ENCODE assay signal across 8 cellular contexts in the genomic region with DNA sequence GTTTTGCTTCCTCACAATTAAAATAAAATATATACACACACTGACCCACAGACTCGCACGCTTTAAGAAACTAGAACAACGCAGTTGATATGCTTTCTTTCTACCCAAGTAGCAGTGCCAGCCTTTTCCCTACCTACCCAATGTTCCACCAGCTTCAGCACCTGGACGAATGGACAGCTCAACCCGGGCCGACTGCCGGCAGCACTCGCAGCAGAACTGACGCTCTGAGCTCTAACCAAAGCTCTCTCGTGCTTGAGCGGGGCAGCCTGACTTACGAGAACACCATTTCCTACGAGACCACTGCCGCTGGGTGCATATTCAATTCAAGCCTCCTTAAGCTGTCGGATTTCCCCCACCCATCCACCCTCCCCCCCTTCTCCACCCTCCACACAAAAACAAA.
A peak's percentile ranks its signal among the peaks of the same experiment; 100 is the strongest.
DNase-seq lines count a peak whose midpoint lies in the region; ATAC-seq and TF ChIP-seq lines count a peak whose summit lies in the region.

No MANE protein-coding gene starts in this region.

- H3K36me3 Mint-ChIP-seq in activated CD4-positive, alpha-beta T cell treated with anti-CD3 and anti-CD28 coated beads for 36 hours (ENCODE audit: low read depth) = no peaks in the 10 kb centered on the region
- no peaks in the 10 kb centered on the region for H3K36me3 Mint-ChIP-seq in dendritic cell treated with granulocyte-macrophage colony-stimulating factor and Interleukin-4, amounts not matched to agents 40 ng/mL and 50 ng/mL, for 4 days (ENCODE audit: low read depth)

- H3K4me3 ChIP-seq in AG10803 (ENCODE audit: low read length) (peak overlapping the region; percentile 60), liver (ENCODE audit: low read depth in 1 of 3, low read length in 3 of 3) (peak overlapping the region in 1 of 3 donors; percentile 34)

- peaks cover 76% of the 10 kb centered on the region for H3K27me3 Mint-ChIP-seq in activated CD4-positive, alpha-beta T cell treated with anti-CD3 and anti-CD28 coated beads for 36 hours
- peaks cover 84% of the 10 kb centered on the region for H3K27me3 Mint-ChIP-seq in dendritic cell treated with granulocyte-macrophage colony-stimulating factor and Interleukin-4, amounts not matched to agents 40 ng/mL and 50 ng/mL, for 4 days

- TF ChIP-seq CTCF in AG10803 (conservative IDR thresholded peaks at IDR 0.05; ENCODE audit: low read length) (peak; percentile 21; the same call in 1 of the 2 replicates), liver (IDR thresholded peaks at IDR 0.05; ENCODE audit: low read depth, low read length, missing input control) (peak; percentile 12)

- intact Hi-C loops in activated CD4-positive, alpha-beta T cell treated with anti-CD3 and anti-CD28 coated beads for 36 hours (cut with DNase I, micrococcal nuclease) = loop anchor here in 1 of 2 experiments (10.0 kb wide), 1 partner anchor 803 kb away; no protein-coding TSS in a partner anchor
- intact Hi-C loops in dendritic cell treated with granulocyte-macrophage colony-stimulating factor and Interleukin-4, amounts not matched to agents 40 ng/mL and 50 ng/mL, for 4 days (cut with micrococcal nuclease) = loop anchor here (10.0 kb wide), 1 partner anchor 193 kb away; no protein-coding TSS in a partner anchor

- DNase-seq in AG10803 (ENCODE audit: low read depth) = peak; percentile 87
- peak; percentile 47 for DNase-seq in NCI-H1105 (lab: John Stamatoyannopoulos, UW)
- DNase-seq in activated CD4-positive, alpha-beta T cell treated with anti-CD3 and anti-CD28 coated beads for 36 hours = peak; percentile 87
- peak; percentile 72 for DNase-seq in stimulated activated CD4-positive, alpha-beta T cell treated with anti-CD3 and anti-CD28 coated beads, Interleukin-4, amount 100 ng/mL, for 24 hours
- DNase-seq in NCI-H774 (lab: John Stamatoyannopoulos, UW) = no peak

- POLR2A ChIA-PET in activated CD4-positive, alpha-beta T cell treated with anti-CD3 and anti-CD28 coated beads for 36 hours (lab: Charles Lee) = no interaction called here

- no peak overlapping the region for H3K9ac ChIP-seq in liver (ENCODE audit: low read depth in 1 of 2, low read length in 2 of 2)

- peak; percentile 61 for ATAC-seq in GM21390 (IDR thresholded peaks at IDR 0.05; ENCODE audit: unreplicated experiment)
- peak; percentile 67 for ATAC-seq in activated CD4-positive, alpha-beta T cell treated with anti-CD3 and anti-CD28 coated beads for 36 hours

- peaks cover 0 to 37% (median 11%) of the 10 kb centered on the region in 4 donors for H3K27me3 ChIP-seq in liver (ENCODE audit: control insufficient read depth in 4 of 4, insufficient read depth in 4 of 4, low read length in 3 of 4)

- 1% methylated on average over 15 of the region's 15 CpGs for WGBS in liver

- no peaks in the 10 kb centered on the region for H3K9me3 ChIP-seq in liver (ENCODE audit: control insufficient read depth in 4 of 4, low read length in 3 of 4)

- TF ChIP-seq RAD21 in liver (IDR thresholded peaks at IDR 0.05) = peak; percentile 44 to 71

- H3K9me3 Mint-ChIP-seq in activated CD4-positive, alpha-beta T cell treated with anti-CD3 and anti-CD28 coated beads for 36 hours (ENCODE audit: low read depth) = no peaks in the 10 kb centered on the region
- no peaks in the 10 kb centered on the region for H3K9me3 Mint-ChIP-seq in dendritic cell treated with granulocyte-macrophage colony-stimulating factor and Interleukin-4, amounts not matched to agents 40 ng/mL and 50 ng/mL, for 4 days

- H3K4me3 Mint-ChIP-seq in activated CD4-positive, alpha-beta T cell treated with anti-CD3 and anti-CD28 coated beads for 36 hours = peak overlapping the region; percentile 18
- H3K4me3 Mint-ChIP-seq in dendritic cell treated with granulocyte-macrophage colony-stimulating factor and Interleukin-4, amounts not matched to agents 40 ng/mL and 50 ng/mL, for 4 days = peak overlapping the region; percentile 23

- H3K4me1 Mint-ChIP-seq in activated CD4-positive, alpha-beta T cell treated with anti-CD3 and anti-CD28 coated beads for 36 hours = peaks cover 37% of the 10 kb centered on the region
- H3K4me1 Mint-ChIP-seq in dendritic cell treated with granulocyte-macrophage colony-stimulating factor and Interleukin-4, amounts not matched to agents 40 ng/mL and 50 ng/mL, for 4 days (ENCODE audit: low read depth) = peaks cover 48% of the 10 kb centered on the region

- no peak overlapping the region for H3K27ac Mint-ChIP-seq in activated CD4-positive, alpha-beta T cell treated with anti-CD3 and anti-CD28 coated beads for 36 hours
- H3K27ac Mint-ChIP-seq in dendritic cell treated with granulocyte-macrophage colony-stimulating factor and Interleukin-4, amounts not matched to agents 40 ng/mL and 50 ng/mL, for 4 days = no peak overlapping the region

- H3K36me3 ChIP-seq in liver (ENCODE audit: control insufficient read depth in 4 of 4, insufficient read depth in 3 of 4, low read depth in 1 of 4, low read length in 3 of 4) = no peaks in the 10 kb centered on the region

- H3K27ac ChIP-seq in liver (ENCODE audit: low read depth in 1 of 2, low read length in 2 of 2) = no peak overlapping the region

- CTCF ChIA-PET in activated CD4-positive, alpha-beta T cell treated with anti-CD3 and anti-CD28 coated beads for 36 hours (lab: Charles Lee) = interaction anchor here (1.0 to 1.6 kb wide), 4 partner anchors 43 to 258 kb away, joined by 3 to 7 read pairs (median 4); a partner anchor contains a TSS

- H3K4me1 ChIP-seq in liver (ENCODE audit: control insufficient read depth in 4 of 4, insufficient read depth in 4 of 4, low read length in 3 of 4) = peaks cover 2 to 20% (median 12%) of the 10 kb centered on the region in 4 donors

TF ChIP-seq in liver, 16 proteins besides CTCF, POLR2A, EP300 and RAD21:
- TF ChIP-seq, protein P1, sequence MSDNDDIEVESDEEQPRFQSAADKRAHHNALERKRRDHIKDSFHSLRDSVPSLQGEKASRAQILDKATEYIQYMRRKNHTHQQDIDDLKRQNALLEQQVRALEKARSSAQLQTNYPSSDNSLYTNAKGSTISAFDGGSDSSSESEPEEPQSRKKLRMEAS (IDR thresholded peaks at IDR 0.05) = peak; percentile 43
- TF ChIP-seq FOXA1 (IDR thresholded peaks at IDR 0.05) = no peak
- TF ChIP-seq, protein P2, sequence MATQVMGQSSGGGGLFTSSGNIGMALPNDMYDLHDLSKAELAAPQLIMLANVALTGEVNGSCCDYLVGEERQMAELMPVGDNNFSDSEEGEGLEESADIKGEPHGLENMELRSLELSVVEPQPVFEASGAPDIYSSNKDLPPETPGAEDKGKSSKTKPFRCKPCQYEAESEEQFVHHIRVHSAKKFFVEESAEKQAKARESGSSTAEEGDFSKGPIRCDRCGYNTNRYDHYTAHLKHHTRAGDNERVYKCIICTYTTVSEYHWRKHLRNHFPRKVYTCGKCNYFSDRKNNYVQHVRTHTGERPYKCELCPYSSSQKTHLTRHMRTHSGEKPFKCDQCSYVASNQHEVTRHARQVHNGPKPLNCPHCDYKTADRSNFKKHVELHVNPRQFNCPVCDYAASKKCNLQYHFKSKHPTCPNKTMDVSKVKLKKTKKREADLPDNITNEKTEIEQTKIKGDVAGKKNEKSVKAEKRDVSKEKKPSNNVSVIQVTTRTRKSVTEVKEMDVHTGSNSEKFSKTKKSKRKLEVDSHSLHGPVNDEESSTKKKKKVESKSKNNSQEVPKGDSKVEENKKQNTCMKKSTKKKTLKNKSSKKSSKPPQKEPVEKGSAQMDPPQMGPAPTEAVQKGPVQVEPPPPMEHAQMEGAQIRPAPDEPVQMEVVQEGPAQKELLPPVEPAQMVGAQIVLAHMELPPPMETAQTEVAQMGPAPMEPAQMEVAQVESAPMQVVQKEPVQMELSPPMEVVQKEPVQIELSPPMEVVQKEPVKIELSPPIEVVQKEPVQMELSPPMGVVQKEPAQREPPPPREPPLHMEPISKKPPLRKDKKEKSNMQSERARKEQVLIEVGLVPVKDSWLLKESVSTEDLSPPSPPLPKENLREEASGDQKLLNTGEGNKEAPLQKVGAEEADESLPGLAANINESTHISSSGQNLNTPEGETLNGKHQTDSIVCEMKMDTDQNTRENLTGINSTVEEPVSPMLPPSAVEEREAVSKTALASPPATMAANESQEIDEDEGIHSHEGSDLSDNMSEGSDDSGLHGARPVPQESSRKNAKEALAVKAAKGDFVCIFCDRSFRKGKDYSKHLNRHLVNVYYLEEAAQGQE (IDR thresholded peaks at IDR 0.05) = peak; percentile 100
- TF ChIP-seq JUND (IDR thresholded peaks at IDR 0.05) = no peak
